In the genomic region with DNA sequence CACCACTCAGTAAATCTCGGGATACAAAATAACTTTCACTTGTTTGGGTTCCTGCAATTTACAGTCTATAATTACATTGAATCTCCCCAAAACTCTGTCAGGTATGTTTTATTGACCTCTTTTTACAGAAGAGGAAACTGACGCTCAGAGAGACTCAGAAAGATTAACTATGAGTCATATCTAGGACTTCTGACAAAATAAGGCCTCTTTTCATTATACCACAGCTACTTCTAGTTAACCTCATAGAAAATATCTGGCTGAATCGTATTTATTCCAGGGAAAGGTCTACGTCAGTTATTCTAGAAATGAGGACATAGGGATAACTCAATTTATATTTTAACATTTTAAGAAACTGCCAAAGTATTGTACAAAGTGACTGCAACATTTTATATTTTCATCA, we compare ENCODE assay signal across 18 cellular contexts.
DNase-seq lines count a peak whose midpoint lies in the region; TF ChIP-seq lines count a peak whose summit lies in the region.
"Had no signal": no experiment of that assay in that cellular context is flagged by ENCODE, and none has a peak within 500 bp of the region (broad histone marks: within the 10 kb centered on the region; RNA-seq: fewer than 3 reads in every experiment).

No MANE protein-coding gene starts in this region.

- no peaks in the 10 kb centered on the region for H3K36me3 Mint-ChIP-seq in activated T-helper 2 cell treated with anti-CD3 and anti-CD28 coated beads, Interferon-gamma antibody, Interleukin-2, Interleukin-4, amounts not matched to agents 10 μg/mL and 5 μg/mL and 100 μg/mL, durations not matched to agents 14 hours and 24 hours and 36 hours (ENCODE audit: low read depth)
- H3K36me3 Mint-ChIP-seq: CD4-positive, CD25-positive, alpha-beta regulatory T cell; CD8-positive, alpha-beta T cell had no signal

- DNase-seq in HT1080 (ENCODE audit: low read depth) (peak; percentile 11), smooth muscle cell (lab: John Stamatoyannopoulos, UW; ENCODE audit: unreplicated experiment) (no peak), HEK293T (ENCODE audit: extremely low spot score) (no peak), UCSD-AML1 (lab: John Stamatoyannopoulos, UW; ENCODE audit: unreplicated experiment) (no peak), C1 segment of cervical spinal cord (lab: John Stamatoyannopoulos, UW) (no peak)
- no peak for DNase-seq in activated T-helper 2 cell treated with anti-CD3 and anti-CD28 coated beads, Interferon-gamma antibody, Interleukin-2, Interleukin-4, amounts not matched to agents 10 μg/mL and 5 μg/mL and 100 μg/mL, durations not matched to agents 14 hours and 24 hours and 36 hours (ENCODE audit: low spot score)
- DNase-seq: CD4-positive, CD25-positive, alpha-beta regulatory T cell; CD8-positive, alpha-beta T cell; DMS 273 treated with DMSO at 0.1 percent for 48 hours; DMS79; EL; GDM1; GM23248; H7; HCEC 1CT had no signal

- peaks cover 4% of the 10 kb centered on the region for H3K4me1 Mint-ChIP-seq in activated T-helper 2 cell treated with anti-CD3 and anti-CD28 coated beads, Interferon-gamma antibody, Interleukin-2, Interleukin-4, amounts not matched to agents 10 μg/mL and 5 μg/mL and 100 μg/mL, durations not matched to agents 14 hours and 24 hours and 36 hours (ENCODE audit: low read depth)
- H3K4me1 Mint-ChIP-seq: CD4-positive, CD25-positive, alpha-beta regulatory T cell had no signal

- no peaks in the 10 kb centered on the region for H3K9me3 Mint-ChIP-seq in activated T-helper 2 cell treated with anti-CD3 and anti-CD28 coated beads, Interferon-gamma antibody, Interleukin-2, Interleukin-4, amounts not matched to agents 10 μg/mL and 5 μg/mL and 100 μg/mL, durations not matched to agents 14 hours and 24 hours and 36 hours
- H3K9me3 Mint-ChIP-seq: CD8-positive, alpha-beta T cell had no signal

- no peak overlapping the region for H3K27ac ChIP-seq in OCI-LY3 (ENCODE audit: low read length)
- no peak overlapping the region for H3K27ac ChIP-seq in smooth muscle cell (ENCODE audit: low read depth)
- H3K27ac ChIP-seq: C4-2B, GM23248 had no signal

- no peaks in the 10 kb centered on the region for H3F3A ChIP-seq in smooth muscle cell (ENCODE audit: low read depth)

- peaks cover 12% of the 10 kb centered on the region for H3K4me1 ChIP-seq in OCI-LY3 (ENCODE audit: low read length)
- H3K4me1 ChIP-seq in smooth muscle cell (ENCODE audit: low read depth) = no peaks in the 10 kb centered on the region

- H3K4me3 ChIP-seq in OCI-LY3 (ENCODE audit: low read length) = no peak overlapping the region
- H3K4me3 ChIP-seq in smooth muscle cell = no peak overlapping the region
- H3K4me3 ChIP-seq: GM12878, GM23248 had no signal

- H3K27me3 ChIP-seq in OCI-LY3 (ENCODE audit: low read depth, low read length) = no peaks in the 10 kb centered on the region
- no peaks in the 10 kb centered on the region for H3K27me3 ChIP-seq in smooth muscle cell (ENCODE audit: low read depth)

- peak overlapping the region; percentile 40 for H3K27ac Mint-ChIP-seq in activated T-helper 2 cell treated with anti-CD3 and anti-CD28 coated beads, Interferon-gamma antibody, Interleukin-2, Interleukin-4, amounts not matched to agents 10 μg/mL and 5 μg/mL and 100 μg/mL, durations not matched to agents 14 hours and 24 hours and 36 hours
- H3K27ac Mint-ChIP-seq: CD4-positive, CD25-positive, alpha-beta regulatory T cell; CD8-positive, alpha-beta T cell had no signal

- H3K4me3 Mint-ChIP-seq in activated T-helper 2 cell treated with anti-CD3 and anti-CD28 coated beads, Interferon-gamma antibody, Interleukin-2, Interleukin-4, amounts not matched to agents 10 μg/mL and 5 μg/mL and 100 μg/mL, durations not matched to agents 14 hours and 24 hours and 36 hours (ENCODE audit: low read depth) = no peak overlapping the region
- H3K4me3 Mint-ChIP-seq: CD4-positive, CD25-positive, alpha-beta regulatory T cell; CD8-positive, alpha-beta T cell had no signal

- no peaks in the 10 kb centered on the region for H3K27me3 Mint-ChIP-seq in activated T-helper 2 cell treated with anti-CD3 and anti-CD28 coated beads, Interferon-gamma antibody, Interleukin-2, Interleukin-4, amounts not matched to agents 10 μg/mL and 5 μg/mL and 100 μg/mL, durations not matched to agents 14 hours and 24 hours and 36 hours (ENCODE audit: low read depth)

- H3K36me3 ChIP-seq in OCI-LY3 (replicated peaks; ENCODE audit: low read depth, low read length) = no peaks in the 10 kb centered on the region
- no peaks in the 10 kb centered on the region for H3K36me3 ChIP-seq in smooth muscle cell (ENCODE audit: low read depth)

- H2AFZ ChIP-seq in OCI-LY3 (ENCODE audit: low read depth, low read length) = no peak overlapping the region
- H2AFZ ChIP-seq in smooth muscle cell (ENCODE audit: low read depth) = no peak overlapping the region
- H2AFZ ChIP-seq: GM23248 had no signal

- POLR2A ChIA-PET in HEK293T (lab: Yijun Ruan, JAX) = no interaction called here

- H4K20me1 ChIP-seq in OCI-LY3 (ENCODE audit: insufficient read depth, low read length) (no peaks in the 10 kb centered on the region), smooth muscle cell (ENCODE audit: low read depth) (no peaks in the 10 kb centered on the region)

- H3K9ac ChIP-seq in OCI-LY3 (ENCODE audit: low read length) (no peak overlapping the region), smooth muscle cell (ENCODE audit: low read depth) (no peak overlapping the region)
- H3K9ac ChIP-seq: GM23248 had no signal

- H3K9me3 ChIP-seq in OCI-LY3 (ENCODE audit: insufficient read depth, low read length) = no peaks in the 10 kb centered on the region
- no peaks in the 10 kb centered on the region for H3K9me3 ChIP-seq in smooth muscle cell (replicated peaks; ENCODE audit: low read depth)

- intact Hi-C loops in activated T-helper 2 cell treated with anti-CD3 and anti-CD28 coated beads, Interferon-gamma antibody, Interleukin-2, Interleukin-4, amounts not matched to agents 10 μg/mL and 5 μg/mL and 100 μg/mL, durations not matched to agents 14 hours and 24 hours and 36 hours (cut with micrococcal nuclease) = loop anchor here (5.0 kb wide), 1 partner anchor 736 kb away; no protein-coding TSS in a partner anchor

- WGBS in smooth muscle cell (ENCODE audit: low lambda C conversion rate) = 51% methylated on average over 4 of the region's 4 CpGs

- H3K4me2 ChIP-seq in OCI-LY3 (ENCODE audit: low read length) = peak overlapping the region; percentile 7; the same call in 1 of the 2 replicates
- H3K4me2 ChIP-seq in smooth muscle cell = peak overlapping the region; percentile 11

- no peaks in the 10 kb centered on the region for H3K79me2 ChIP-seq in OCI-LY3 (ENCODE audit: low read length)
- H3K79me2 ChIP-seq in smooth muscle cell (ENCODE audit: low read depth) = no peaks in the 10 kb centered on the region

- TF ChIP-seq CTCF in OCI-LY3 (IDR thresholded peaks at IDR 0.05; ENCODE audit: low read depth, low read length) = no peak
- TF ChIP-seq CTCF in smooth muscle cell (IDR thresholded peaks at IDR 0.05; ENCODE audit: borderline replicate concordance, insufficient read depth, poor library complexity, severe bottlenecking) = no peak

- CTCF ChIA-PET in HEK293T (lab: Yijun Ruan, JAX) = no interaction called here

TF ChIP-seq in HEK293T, 16 proteins besides CTCF, POLR2A, EP300 and RAD21:
- TF ChIP-seq ZNF384 (IDR thresholded peaks at IDR 0.05) = no peak
- TF ChIP-seq L3MBTL2 (conservative IDR thresholded peaks at IDR 0.05) = no peak
- no peak for TF ChIP-seq ARNT (IDR thresholded peaks at IDR 0.05)
- TF ChIP-seq HDGF (IDR thresholded peaks at IDR 0.05; ENCODE audit: borderline replicate concordance) = no peak
- TF ChIP-seq BHLHE40 (IDR thresholded peaks at IDR 0.05; ENCODE audit: borderline replicate concordance) = no peak
- no peak for TF ChIP-seq TARDBP (IDR thresholded peaks at IDR 0.05)
